Comparison of ENCODE assay signal across 1 cellular context in the genomic region with DNA sequence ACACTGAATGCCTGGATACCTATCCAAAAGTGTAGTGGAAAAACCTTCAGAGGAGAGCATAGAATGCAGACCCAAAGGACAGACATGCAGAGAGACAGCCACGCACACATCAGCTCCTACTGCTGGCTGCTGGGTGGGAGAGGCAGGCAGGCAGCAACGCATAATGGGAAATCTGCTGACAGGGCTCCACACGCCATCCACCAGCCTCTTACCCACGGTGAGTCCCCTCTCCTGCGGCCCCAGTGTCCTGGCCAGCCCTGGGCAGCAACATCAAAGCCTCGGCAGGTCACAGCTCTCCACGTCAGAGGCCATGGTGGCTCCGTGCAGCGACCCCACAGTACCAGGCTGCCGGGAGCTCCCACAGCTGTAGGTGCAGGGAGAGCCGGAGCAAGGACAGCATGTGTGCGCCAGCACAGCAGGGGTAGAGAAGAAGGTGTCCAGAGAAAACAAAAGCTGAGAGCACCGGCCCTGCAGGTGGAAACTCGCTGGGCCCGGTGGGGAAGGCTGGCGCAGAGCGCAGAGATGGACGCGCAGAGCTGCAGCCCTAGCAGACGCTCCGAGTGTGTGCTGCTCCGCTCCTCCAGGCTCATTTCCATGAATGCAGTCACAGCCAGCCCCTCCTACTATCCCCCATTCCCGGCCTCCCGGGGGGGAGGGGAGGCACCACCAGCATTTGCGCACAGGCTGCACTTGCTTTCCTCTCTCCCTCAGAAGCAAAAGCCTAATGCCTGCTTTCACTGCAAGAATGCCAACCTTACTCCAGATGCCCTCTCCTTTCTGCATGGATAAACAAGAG.
TF ChIP-seq lines count a peak whose summit lies in the region.

No MANE protein-coding gene starts in this region.

TF ChIP-seq in HEK293, 187 proteins besides CTCF, POLR2A, EP300 and RAD21 (continued from another document):
- peak; percentile 96 for TF ChIP-seq PRDM1 (tag by site-specific recombination; IDR thresholded peaks at IDR 0.05)
- peak; percentile 31; the same call in 1 of the 2 replicates for TF ChIP-seq ZNF394 (tag by site-specific recombination; IDR thresholded peaks at IDR 0.05; ENCODE audit: borderline replicate concordance)
- TF ChIP-seq ZNF24 (tag by site-specific recombination; IDR thresholded peaks at IDR 0.05) = no peak
- TF ChIP-seq, protein P1, sequence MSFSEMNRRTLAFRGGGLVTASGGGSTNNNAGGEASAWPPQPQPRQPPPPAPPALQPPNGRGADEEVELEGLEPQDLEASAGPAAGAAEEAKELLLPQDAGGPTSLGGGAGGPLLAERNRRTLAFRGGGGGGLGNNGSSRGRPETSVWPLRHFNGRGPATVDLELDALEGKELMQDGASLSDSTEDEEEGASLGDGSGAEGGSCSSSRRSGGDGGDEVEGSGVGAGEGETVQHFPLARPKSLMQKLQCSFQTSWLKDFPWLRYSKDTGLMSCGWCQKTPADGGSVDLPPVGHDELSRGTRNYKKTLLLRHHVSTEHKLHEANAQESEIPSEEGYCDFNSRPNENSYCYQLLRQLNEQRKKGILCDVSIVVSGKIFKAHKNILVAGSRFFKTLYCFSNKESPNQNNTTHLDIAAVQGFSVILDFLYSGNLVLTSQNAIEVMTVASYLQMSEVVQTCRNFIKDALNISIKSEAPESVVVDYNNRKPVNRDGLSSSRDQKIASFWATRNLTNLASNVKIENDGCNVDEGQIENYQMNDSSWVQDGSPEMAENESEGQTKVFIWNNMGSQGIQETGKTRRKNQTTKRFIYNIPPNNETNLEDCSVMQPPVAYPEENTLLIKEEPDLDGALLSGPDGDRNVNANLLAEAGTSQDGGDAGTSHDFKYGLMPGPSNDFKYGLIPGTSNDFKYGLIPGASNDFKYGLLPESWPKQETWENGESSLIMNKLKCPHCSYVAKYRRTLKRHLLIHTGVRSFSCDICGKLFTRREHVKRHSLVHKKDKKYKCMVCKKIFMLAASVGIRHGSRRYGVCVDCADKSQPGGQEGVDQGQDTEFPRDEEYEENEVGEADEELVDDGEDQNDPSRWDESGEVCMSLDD (tag by site-specific recombination; IDR thresholded peaks at IDR 0.05) = no peak
- peak; percentile 38; the same call in 1 of the 2 replicates for TF ChIP-seq ZNF2 (tag by site-specific recombination; IDR thresholded peaks at IDR 0.05)
- TF ChIP-seq ZSCAN30 (tag by site-specific recombination; IDR thresholded peaks at IDR 0.05) = peak; percentile 94
- TF ChIP-seq, protein P2, sequence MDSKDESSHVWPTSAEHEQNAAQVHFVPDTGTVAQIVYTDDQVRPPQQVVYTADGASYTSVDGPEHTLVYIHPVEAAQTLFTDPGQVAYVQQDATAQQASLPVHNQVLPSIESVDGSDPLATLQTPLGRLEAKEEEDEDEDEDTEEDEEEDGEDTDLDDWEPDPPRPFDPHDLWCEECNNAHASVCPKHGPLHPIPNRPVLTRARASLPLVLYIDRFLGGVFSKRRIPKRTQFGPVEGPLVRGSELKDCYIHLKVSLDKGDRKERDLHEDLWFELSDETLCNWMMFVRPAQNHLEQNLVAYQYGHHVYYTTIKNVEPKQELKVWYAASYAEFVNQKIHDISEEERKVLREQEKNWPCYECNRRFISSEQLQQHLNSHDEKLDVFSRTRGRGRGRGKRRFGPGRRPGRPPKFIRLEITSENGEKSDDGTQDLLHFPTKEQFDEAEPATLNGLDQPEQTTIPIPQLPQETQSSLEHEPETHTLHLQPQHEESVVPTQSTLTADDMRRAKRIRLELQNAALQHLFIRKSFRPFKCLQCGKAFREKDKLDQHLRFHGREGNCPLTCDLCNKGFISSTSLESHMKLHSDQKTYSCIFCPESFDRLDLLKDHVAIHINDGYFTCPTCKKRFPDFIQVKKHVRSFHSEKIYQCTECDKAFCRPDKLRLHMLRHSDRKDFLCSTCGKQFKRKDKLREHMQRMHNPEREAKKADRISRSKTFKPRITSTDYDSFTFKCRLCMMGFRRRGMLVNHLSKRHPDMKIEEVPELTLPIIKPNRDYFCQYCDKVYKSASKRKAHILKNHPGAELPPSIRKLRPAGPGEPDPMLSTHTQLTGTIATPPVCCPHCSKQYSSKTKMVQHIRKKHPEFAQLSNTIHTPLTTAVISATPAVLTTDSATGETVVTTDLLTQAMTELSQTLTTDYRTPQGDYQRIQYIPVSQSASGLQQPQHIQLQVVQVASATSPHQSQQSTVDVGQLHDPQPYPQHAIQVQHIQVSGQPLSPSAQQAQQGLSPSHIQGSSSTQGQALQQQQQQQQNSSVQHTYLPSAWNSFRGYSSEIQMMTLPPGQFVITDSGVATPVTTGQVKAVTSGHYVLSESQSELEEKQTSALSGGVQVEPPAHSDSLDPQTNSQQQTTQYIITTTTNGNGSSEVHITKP (tag by site-specific recombination; IDR thresholded peaks at IDR 0.05) = peak; percentile 98
- TF ChIP-seq, protein P3, sequence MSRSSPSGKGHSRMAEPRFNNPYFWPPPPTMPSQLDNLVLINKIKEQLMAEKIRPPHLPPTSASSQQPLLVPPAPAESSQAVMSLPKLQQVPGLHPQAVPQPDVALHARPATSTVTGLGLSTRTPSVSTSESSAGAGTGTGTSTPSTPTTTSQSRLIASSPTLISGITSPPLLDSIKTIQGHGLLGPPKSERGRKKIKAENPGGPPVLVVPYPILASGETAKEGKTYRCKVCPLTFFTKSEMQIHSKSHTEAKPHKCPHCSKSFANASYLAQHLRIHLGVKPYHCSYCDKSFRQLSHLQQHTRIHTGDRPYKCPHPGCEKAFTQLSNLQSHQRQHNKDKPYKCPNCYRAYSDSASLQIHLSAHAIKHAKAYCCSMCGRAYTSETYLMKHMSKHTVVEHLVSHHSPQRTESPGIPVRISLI (tag by site-specific recombination; IDR thresholded peaks at IDR 0.05) = no peak
- TF ChIP-seq ZNF510 (tag by site-specific recombination; IDR thresholded peaks at IDR 0.05; ENCODE audit: insufficient replicate concordance) = no peak
- peak; percentile 94 for TF ChIP-seq ZNF600 (tag by site-specific recombination; IDR thresholded peaks at IDR 0.05)
- no peak for TF ChIP-seq ZNF37A (tag by site-specific recombination; IDR thresholded peaks at IDR 0.05)
- TF ChIP-seq IKZF3 (tag by site-specific recombination; IDR thresholded peaks at IDR 0.05) = peak; percentile 73
- TF ChIP-seq ZNF16 (tag by site-specific recombination; IDR thresholded peaks at IDR 0.05; ENCODE audit: low read depth) = no peak
- peak; percentile 73 for TF ChIP-seq GLIS2 (tag by site-specific recombination; IDR thresholded peaks at IDR 0.05)
- no peak for TF ChIP-seq ZNF155 (tag by site-specific recombination; IDR thresholded peaks at IDR 0.05)
- TF ChIP-seq ZNF610 (tag by site-specific recombination; IDR thresholded peaks at IDR 0.05; ENCODE audit: borderline replicate concordance) = peak; percentile 92
- TF ChIP-seq ZNF624 (tag by site-specific recombination; IDR thresholded peaks at IDR 0.05) = no peak
- no peak for TF ChIP-seq REPIN1 (tag by site-specific recombination; IDR thresholded peaks at IDR 0.05; ENCODE audit: low read depth)
- TF ChIP-seq ZEB2 (tag by site-specific recombination; IDR thresholded peaks at IDR 0.05) = 0 out of 2 replicates have a peak, but pooled peaks have one; percentile 26
